Comparison of ENCODE assay signal across 1 cellular context in the genomic region with DNA sequence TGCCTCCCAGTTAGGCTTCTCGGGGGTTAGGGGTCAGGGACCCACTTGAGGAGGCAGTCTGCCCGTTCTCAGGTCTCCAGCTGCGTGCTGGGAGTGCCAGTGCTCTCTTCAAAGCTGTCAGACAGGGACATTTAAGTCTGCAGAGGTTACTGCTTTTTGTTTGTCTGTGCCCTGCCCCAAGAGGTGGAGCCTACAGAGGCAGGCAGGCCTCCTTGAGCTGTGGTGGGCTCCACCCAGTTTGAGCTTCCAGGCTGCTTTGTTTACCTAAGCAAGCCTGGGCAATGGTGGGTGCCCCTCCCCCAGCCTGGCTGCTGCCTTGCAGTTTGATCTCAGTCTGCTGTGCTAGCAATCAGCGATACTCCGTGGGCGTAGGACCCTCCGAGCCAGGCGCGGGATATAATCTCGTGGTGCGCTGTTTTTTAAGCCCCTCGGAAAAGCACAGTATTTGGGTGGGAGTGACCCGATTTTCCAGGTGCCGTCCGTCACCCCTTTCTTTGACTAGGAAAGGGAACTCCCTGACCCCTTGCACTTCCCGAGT.
A peak's percentile ranks its signal among the peaks of the same experiment; 100 is the strongest.
TF ChIP-seq lines count a peak whose summit lies in the region.

No MANE protein-coding gene starts in this region.

TF ChIP-seq in HCT116, 20 proteins besides CTCF, POLR2A, EP300 and RAD21:
- TF ChIP-seq, protein P1, sequence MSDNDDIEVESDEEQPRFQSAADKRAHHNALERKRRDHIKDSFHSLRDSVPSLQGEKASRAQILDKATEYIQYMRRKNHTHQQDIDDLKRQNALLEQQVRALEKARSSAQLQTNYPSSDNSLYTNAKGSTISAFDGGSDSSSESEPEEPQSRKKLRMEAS (IDR thresholded peaks at IDR 0.05), result peak; percentile 48; the same call in 1 of the 2 replicates
- TF ChIP-seq CBX3 (IDR thresholded peaks at IDR 0.05; ENCODE audit: low read depth), result peak; percentile 54; the same call in 1 of the 2 replicates
